Comparison of ENCODE assay signal across 15 cellular contexts in the genomic region with DNA sequence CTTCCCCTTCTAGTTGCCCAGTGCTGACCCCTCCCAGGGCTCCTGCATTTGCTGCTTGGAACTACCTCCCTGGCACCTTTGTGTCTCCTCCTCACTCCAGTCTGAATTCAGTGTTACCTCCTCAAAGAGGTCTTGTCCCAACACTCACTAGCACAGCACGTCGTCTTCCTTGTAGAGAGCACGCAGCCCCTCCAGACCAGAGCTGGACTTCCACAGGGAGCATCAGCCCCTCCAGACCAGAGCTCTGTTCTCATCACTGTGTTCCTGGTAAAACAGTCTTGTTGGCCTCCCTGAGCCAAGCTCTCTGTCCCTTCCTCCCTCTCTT. TPM values are rescaled to one million over a fixed set of nuclear protein-coding genes. Genes with fewer than 3 reads are reported as not detected.
A peak's percentile ranks its signal among the peaks of the same experiment; 100 is the strongest.
DNase-seq lines count a peak whose midpoint lies in the region; ATAC-seq and TF ChIP-seq lines count a peak whose summit lies in the region.
"Had no signal": no experiment of that assay in that cellular context is flagged by ENCODE, and none has a peak within 500 bp of the region (broad histone marks: within the 10 kb centered on the region; RNA-seq: fewer than 3 reads in every experiment).

No MANE protein-coding gene starts in this region.

- no peaks in the 10 kb centered on the region for H3K9me2 ChIP-seq in DOHH2 (replicated peaks; ENCODE audit: control insufficient read depth, low read length)

- peaks cover 47% of the 10 kb centered on the region for H3K27me3 Mint-ChIP-seq in activated T-helper 1 cell treated with anti-CD3 and anti-CD28 coated beads, Interleukin-12 subunit alpha, Interleukin-12 subunit beta, Interleukin-2, Interleukin-4 antibody, amounts not matched to agents 30 ng/mL and 10 ng/mL and 1 ng/mL, durations not matched to agents 14 hours and 24 hours and 36 hours (ENCODE audit: insufficient read depth)
- peaks cover 21 to 40% of the 10 kb centered on the region in 2 donors for H3K27me3 Mint-ChIP-seq in natural killer cell treated with Interleukin-12 subunit alpha and Interleukin-12 subunit beta and Interleukin-15 and Interleukin-18, amount 100 ng/mL, for 72 hours

- H3K9me3 ChIP-seq in DOHH2 (ENCODE audit: control insufficient read depth, insufficient read depth, low read length) (no peaks in the 10 kb centered on the region), HUES64 (ENCODE audit: insufficient read depth, low read depth, low read length) (no peaks in the 10 kb centered on the region), gastroesophageal sphincter (no peaks in the 10 kb centered on the region)
- H3K9me3 ChIP-seq: heart left ventricle, thoracic aorta had no signal

- H3K79me2 ChIP-seq in DOHH2 (ENCODE audit: control insufficient read depth, low read length): no peaks in the 10 kb centered on the region

- H3K9ac ChIP-seq in HUES64 (ENCODE audit: low read depth, low read length): no peak overlapping the region

- peak overlapping the region; percentile 73 for H3K4me3 ChIP-seq in DOHH2 (ENCODE audit: low read length)
- H3K4me3 ChIP-seq in HUES64 (ENCODE audit: low read length): peak overlapping the region; percentile 55
- H3K4me3 ChIP-seq in gastroesophageal sphincter: no peak overlapping the region
- H3K4me3 ChIP-seq: smooth muscle cell had no signal

- no peak for DNase-seq in activated T-helper 1 cell treated with anti-CD3 and anti-CD28 coated beads, Interleukin-12 subunit alpha, Interleukin-12 subunit beta, Interleukin-2, Interleukin-4 antibody, amounts not matched to agents 30 ng/mL and 10 ng/mL and 1 ng/mL, durations not matched to agents 14 hours and 24 hours and 36 hours (ENCODE audit: low spot score)
- DNase-seq in natural killer cell treated with Interleukin-12 subunit alpha and Interleukin-12 subunit beta and Interleukin-15 and Interleukin-18, amount 100 ng/mL, for 72 hours (ENCODE audit: low spot score): no peak
- no peak for DNase-seq in left lobe of liver (ENCODE audit: low spot score)
- DNase-seq in amniotic stem cell (lab: John Stamatoyannopoulos, UW): no peak
- DNase-seq in activated naive CD4-positive, alpha-beta T cell treated with anti-CD3 and anti-CD28 coated beads, Interleukin-2, amount 50 U/mL, for 16 hours: no peak
- DNase-seq: NCI-H1092 had no signal

- no peak for TF ChIP-seq CTCF in DOHH2 (IDR thresholded peaks at IDR 0.05; ENCODE audit: low read depth, low read length, poor library complexity, severe bottlenecking)
- TF ChIP-seq CTCF in gastroesophageal sphincter (IDR thresholded peaks at IDR 0.05): no peak

- H3K36me3 Mint-ChIP-seq in activated T-helper 1 cell treated with anti-CD3 and anti-CD28 coated beads, Interleukin-12 subunit alpha, Interleukin-12 subunit beta, Interleukin-2, Interleukin-4 antibody, amounts not matched to agents 30 ng/mL and 10 ng/mL and 1 ng/mL, durations not matched to agents 14 hours and 24 hours and 36 hours (ENCODE audit: low read depth): peaks cover 2% of the 10 kb centered on the region
- H3K36me3 Mint-ChIP-seq in natural killer cell treated with Interleukin-12 subunit alpha and Interleukin-12 subunit beta and Interleukin-15 and Interleukin-18, amount 100 ng/mL, for 72 hours: no peaks in the 10 kb centered on the region

- H3K36me3 ChIP-seq in DOHH2 (ENCODE audit: control insufficient read depth, low read length): 0 out of 2 replicates have a peak, but pooled peaks cover 8% of the 10 kb centered on the region
- no peaks in the 10 kb centered on the region for H3K36me3 ChIP-seq in HUES64 (ENCODE audit: insufficient read depth, low read length)
- no peaks in the 10 kb centered on the region for H3K36me3 ChIP-seq in gastroesophageal sphincter
- H3K36me3 ChIP-seq: heart left ventricle, thoracic aorta had no signal

- TF ChIP-seq EP300 in gastroesophageal sphincter (IDR thresholded peaks at IDR 0.05): no peak

- TF ChIP-seq POLR2A in gastroesophageal sphincter (IDR thresholded peaks at IDR 0.05): no peak

- H3K9me3 Mint-ChIP-seq in activated T-helper 1 cell treated with anti-CD3 and anti-CD28 coated beads, Interleukin-12 subunit alpha, Interleukin-12 subunit beta, Interleukin-2, Interleukin-4 antibody, amounts not matched to agents 30 ng/mL and 10 ng/mL and 1 ng/mL, durations not matched to agents 14 hours and 24 hours and 36 hours: no peaks in the 10 kb centered on the region
- no peaks in the 10 kb centered on the region for H3K9me3 Mint-ChIP-seq in natural killer cell treated with Interleukin-12 subunit alpha and Interleukin-12 subunit beta and Interleukin-15 and Interleukin-18, amount 100 ng/mL, for 72 hours
- H3K9me3 Mint-ChIP-seq: activated naive CD4-positive, alpha-beta T cell treated with anti-CD3 and anti-CD28 coated beads for 36 hours had no signal

- H3K27me3 ChIP-seq in DOHH2 (ENCODE audit: control insufficient read depth, low read length) (no peaks in the 10 kb centered on the region), HUES64 (ENCODE audit: insufficient read depth, low read length) (peaks cover 20% of the 10 kb centered on the region), gastroesophageal sphincter (peaks cover 73% of the 10 kb centered on the region)

- H3K4me1 Mint-ChIP-seq in activated T-helper 1 cell treated with anti-CD3 and anti-CD28 coated beads, Interleukin-12 subunit alpha, Interleukin-12 subunit beta, Interleukin-2, Interleukin-4 antibody, amounts not matched to agents 30 ng/mL and 10 ng/mL and 1 ng/mL, durations not matched to agents 14 hours and 24 hours and 36 hours (ENCODE audit: low read depth): peaks cover 18% of the 10 kb centered on the region
- peaks cover 13 to 27% of the 10 kb centered on the region in 2 donors for H3K4me1 Mint-ChIP-seq in natural killer cell treated with Interleukin-12 subunit alpha and Interleukin-12 subunit beta and Interleukin-15 and Interleukin-18, amount 100 ng/mL, for 72 hours (ENCODE audit: low read depth in 2 of 2)

- peaks cover 76% of the 10 kb centered on the region for H3K4me1 ChIP-seq in DOHH2 (ENCODE audit: control insufficient read depth, low read length)
- peaks cover 16% of the 10 kb centered on the region for H3K4me1 ChIP-seq in HUES64 (ENCODE audit: insufficient read depth, low read length)
- H3K4me1 ChIP-seq in gastroesophageal sphincter: peaks cover 0 to 23% (median 0%) of the 10 kb centered on the region in 3 donors

- intact Hi-C loops in activated T-helper 1 cell treated with anti-CD3 and anti-CD28 coated beads, Interleukin-12 subunit alpha, Interleukin-12 subunit beta, Interleukin-2, Interleukin-4 antibody, amounts not matched to agents 30 ng/mL and 10 ng/mL and 1 ng/mL, durations not matched to agents 14 hours and 24 hours and 36 hours (cut with micrococcal nuclease): no loop called here

- no peaks in the 10 kb centered on the region for H4K20me1 ChIP-seq in DOHH2 (ENCODE audit: control insufficient read depth, insufficient read depth, low read depth, low read length)

- H3K27ac ChIP-seq in DOHH2 (ENCODE audit: low read depth, low read length): peak overlapping the region; percentile 89
- no peak overlapping the region for H3K27ac ChIP-seq in HUES64 (ENCODE audit: low read depth, low read length)
- no peak overlapping the region for H3K27ac ChIP-seq in gastroesophageal sphincter
- H3K27ac ChIP-seq: heart left ventricle, thoracic aorta had no signal

- ATAC-seq in natural killer cell treated with Interleukin-12 subunit alpha and Interleukin-12 subunit beta and Interleukin-15 and Interleukin-18, amount 100 ng/mL, for 72 hours: no peak
- ATAC-seq in left lobe of liver (no peak), gastroesophageal sphincter (no peak)

- 10% methylated on average over 3 of the region's 3 CpGs for WGBS in HUES64
- 0 to 19% methylated on average over 3 of the region's 3 CpGs for WGBS in gastroesophageal sphincter (ENCODE audit: low coverage in 1 of 2), 2 donors

- H3K4me3 Mint-ChIP-seq in activated T-helper 1 cell treated with anti-CD3 and anti-CD28 coated beads, Interleukin-12 subunit alpha, Interleukin-12 subunit beta, Interleukin-2, Interleukin-4 antibody, amounts not matched to agents 30 ng/mL and 10 ng/mL and 1 ng/mL, durations not matched to agents 14 hours and 24 hours and 36 hours: peak overlapping the region; percentile 19
- peak overlapping the region; percentile 63 for H3K4me3 Mint-ChIP-seq in natural killer cell treated with Interleukin-12 subunit alpha and Interleukin-12 subunit beta and Interleukin-15 and Interleukin-18, amount 100 ng/mL, for 72 hours
- H3K4me3 Mint-ChIP-seq: activated CD8-positive, alpha-beta T cell treated with anti-CD3 and anti-CD28 coated beads, Interleukin-2, amount 10 ng/mL, durations not matched to agents 7 days and 5 days; activated naive CD4-positive, alpha-beta T cell treated with anti-CD3 and anti-CD28 coated beads for 36 hours had no signal

- peak overlapping the region; percentile 83 for H3K4me2 ChIP-seq in DOHH2 (ENCODE audit: low read length)

- peaks cover 13% of the 10 kb centered on the region for H3F3A ChIP-seq in DOHH2 (ENCODE audit: control insufficient read depth, insufficient read depth)

- H3K27ac Mint-ChIP-seq in activated T-helper 1 cell treated with anti-CD3 and anti-CD28 coated beads, Interleukin-12 subunit alpha, Interleukin-12 subunit beta, Interleukin-2, Interleukin-4 antibody, amounts not matched to agents 30 ng/mL and 10 ng/mL and 1 ng/mL, durations not matched to agents 14 hours and 24 hours and 36 hours: no peak overlapping the region
- H3K27ac Mint-ChIP-seq in natural killer cell treated with Interleukin-12 subunit alpha and Interleukin-12 subunit beta and Interleukin-15 and Interleukin-18, amount 100 ng/mL, for 72 hours: peak overlapping the region in 1 of 2 donors; percentile 67
- H3K27ac Mint-ChIP-seq: activated naive CD4-positive, alpha-beta T cell treated with anti-CD3 and anti-CD28 coated beads for 36 hours had no signal

RNA-seq across cellular contexts. Expression of a gene that starts 27.8 kb away (rescaled TPM):
- polyA plus RNA-seq in HUES64 (2013, experiment 1 of 2): 4.3 TPM
- 4.4 TPM for polyA plus RNA-seq in HUES64 (2013, experiment 2 of 2)
- 0.81 and 1.2 TPM in 2 replicates for total RNA-seq in activated T-helper 1 cell treated with anti-CD3 and anti-CD28 coated beads, Interleukin-12 subunit alpha, Interleukin-12 subunit beta, Interleukin-2, Interleukin-4 antibody, amounts not matched to agents 30 ng/mL and 10 ng/mL and 1 ng/mL, durations not matched to agents 14 hours and 24 hours and 36 hours
- under 1 TPM in 1 of 2 donors, not detected in 1; 0.59 TPM for total RNA-seq in natural killer cell treated with Interleukin-12 subunit alpha and Interleukin-12 subunit beta and Interleukin-15 and Interleukin-18, amount 100 ng/mL, for 72 hours
- total RNA-seq in left lobe of liver (not detected), gastroesophageal sphincter (under 1 TPM; 0.12 to 0.81 (median 0.29) TPM)
- total RNA-seq: left ventricle myocardium superior had no signal

Comparison
In these comparisons a context has a peak if more than half of its experiments do, and no peak if none do; other contexts are left out.
1. H3K4me3 ChIP-seq: peak in DOHH2 (single experiment) and HUES64 (single experiment); none in gastroesophageal sphincter (0 of 2).